In genomic region chr18:57664600-57665165, GRCh38 we compare ENCODE assay signal across 27 cellular contexts. TPM values are rescaled to one million over a fixed set of nuclear protein-coding genes. Genes with fewer than 3 reads are reported as not detected.
DNase-seq lines count a peak whose midpoint lies in the region; ATAC-seq, FAIRE-seq and TF ChIP-seq lines count a peak whose summit lies in the region.
"Had no signal": no experiment of that assay in that cellular context is flagged by ENCODE, and none has a peak within 500 bp of the region (broad histone marks: within the 10 kb centered on the region; RNA-seq: fewer than 3 reads in every experiment).

No MANE protein-coding gene starts in this region.

- H3K4me2 ChIP-seq in endothelial cell of umbilical vein (ENCODE audit: insufficient read depth, low read length), result no peak overlapping the region

- 42% methylated on average over 2 of the region's 2 CpGs for WGBS in prostate gland

- peak overlapping the region; percentile 37 for H3K27ac Mint-ChIP-seq in CD8-positive, alpha-beta T cell
- H3K27ac Mint-ChIP-seq: activated CD4-positive, alpha-beta memory T cell treated with anti-CD3 and anti-CD28 coated beads, Interleukin-2, amount 10 ng/mL, durations not matched to agents 7 days and 5 days; immature natural killer cell; natural killer cell treated with Interleukin-12 subunit alpha and Interleukin-12 subunit beta and Interleukin-15 and Interleukin-18, amount 100 ng/mL, for 72 hours; stimulated activated effector memory CD8-positive, alpha-beta T cell treated with anti-CD3 and anti-CD28 coated beads, Interleukin-12 subunit alpha, Interleukin-12 subunit beta, amount 100 ng/mL, for 72 hours had no signal

- no peak overlapping the region for H2AFZ ChIP-seq in endothelial cell of umbilical vein (ENCODE audit: low read depth, low read length)

- FAIRE-seq in endothelial cell of umbilical vein (lab: Jason Lieb, UNC), result no peak
- FAIRE-seq: GM12891, urothelium cell line had no signal

- no peak overlapping the region for H3K4me3 Mint-ChIP-seq in CD8-positive, alpha-beta T cell
- H3K4me3 Mint-ChIP-seq: activated CD4-positive, alpha-beta memory T cell treated with anti-CD3 and anti-CD28 coated beads, Interleukin-2, amount 10 ng/mL, durations not matched to agents 7 days and 5 days; natural killer cell treated with Interleukin-12 subunit alpha and Interleukin-12 subunit beta and Interleukin-15 and Interleukin-18, amount 100 ng/mL, for 72 hours; stimulated activated effector memory CD8-positive, alpha-beta T cell treated with anti-CD3 and anti-CD28 coated beads, Interleukin-12 subunit alpha, Interleukin-12 subunit beta, amount 100 ng/mL, for 72 hours had no signal

- H3K9me3 Mint-ChIP-seq in CD8-positive, alpha-beta T cell, result no peaks in the 10 kb centered on the region
- H3K9me3 Mint-ChIP-seq: CD4-positive, CD25-positive, alpha-beta regulatory T cell; immature natural killer cell; natural killer cell treated with Interleukin-12 subunit alpha and Interleukin-12 subunit beta and Interleukin-15 and Interleukin-18, amount 100 ng/mL, for 72 hours; stimulated activated effector memory CD8-positive, alpha-beta T cell treated with anti-CD3 and anti-CD28 coated beads, Interleukin-12 subunit alpha, Interleukin-12 subunit beta, amount 100 ng/mL, for 72 hours had no signal

- H3K9ac ChIP-seq in endothelial cell of umbilical vein (replicated peaks; ENCODE audit: extremely low read depth, insufficient read depth, low read length), result no peak overlapping the region

- no peak overlapping the region for H3K4me3 ChIP-seq in CD8-positive, alpha-beta T cell (ENCODE audit: low read depth, low read length)
- H3K4me3 ChIP-seq in HL-60 (replicated peaks; ENCODE audit: insufficient read depth, low read length), result no peak overlapping the region
- no peak overlapping the region for H3K4me3 ChIP-seq in endothelial cell of umbilical vein (replicated peaks in 1 of 3; ENCODE audit: insufficient read depth in 1 of 3, low read depth in 1 of 3, low read length in 3 of 3)
- no peak overlapping the region for H3K4me3 ChIP-seq in prostate gland
- H3K4me3 ChIP-seq: left lung, right lobe of liver, SJSA1 had no signal

- peaks cover 13% of the 10 kb centered on the region for H3K4me1 ChIP-seq in CD8-positive, alpha-beta T cell (ENCODE audit: insufficient read depth, low read length)
- peaks cover 32% of the 10 kb centered on the region for H3K4me1 ChIP-seq in endothelial cell of umbilical vein (ENCODE audit: control insufficient read depth, extremely low read depth, insufficient read depth, low read length)
- peaks cover 2% of the 10 kb centered on the region for H3K4me1 ChIP-seq in prostate gland (replicated peaks)
- H3K4me1 ChIP-seq: SJSA1 had no signal

- CTCF ChIA-PET in CD8-positive, alpha-beta T cell (lab: Charles Lee), result no interaction called here
- CTCF ChIA-PET in endothelial cell of umbilical vein (lab: Charles Lee), result no interaction called here

- no peak for TF ChIP-seq CTCF in CD8-positive, alpha-beta T cell (IDR thresholded peaks at IDR 0.05)
- TF ChIP-seq CTCF in HL-60 (IDR thresholded peaks at IDR 0.05; ENCODE audit: insufficient read depth, low read length) (no peak), endothelial cell of umbilical vein (IDR thresholded peaks at IDR 0.05; ENCODE audit: extremely low read depth in 1 of 2, insufficient read depth in 1 of 2, low read depth in 1 of 2, low read length in 2 of 2) (no peak), prostate gland (IDR thresholded peaks at IDR 0.05) (no peak)

- no peaks in the 10 kb centered on the region for H3K27me3 ChIP-seq in CD8-positive, alpha-beta T cell (ENCODE audit: insufficient read depth, low read length)
- H3K27me3 ChIP-seq in HL-60 (ENCODE audit: insufficient read depth, poor library complexity, severe bottlenecking), result no peaks in the 10 kb centered on the region
- no peaks in the 10 kb centered on the region for H3K27me3 ChIP-seq in endothelial cell of umbilical vein (ENCODE audit: control insufficient read depth in 2 of 2, insufficient read depth in 2 of 2, low read length in 2 of 2)
- H3K27me3 ChIP-seq in prostate gland (replicated peaks; ENCODE audit: insufficient read depth), result no peaks in the 10 kb centered on the region
- H3K27me3 ChIP-seq: left lung, right lobe of liver, SJSA1 had no signal

- H4K20me1 ChIP-seq in endothelial cell of umbilical vein (replicated peaks; ENCODE audit: control insufficient read depth, extremely low read depth, insufficient read depth, low read length), result no peaks in the 10 kb centered on the region

- dilution Hi-C loops in endothelial cell of umbilical vein (cut with MboI; ENCODE audit: extremely low pct_ligation_motif_present, low sequenced_read_pairs), result no loop called here

- BruUV-seq in endothelial cell of umbilical vein (replicated peaks; lab: Mats Ljungman, UMichigan), result no TSS peak

- H3K9me3 ChIP-seq in CD8-positive, alpha-beta T cell (ENCODE audit: low read length), result no peaks in the 10 kb centered on the region
- H3K9me3 ChIP-seq in endothelial cell of umbilical vein (replicated peaks; ENCODE audit: control insufficient read depth, insufficient read depth, low read length) (no peaks in the 10 kb centered on the region), prostate gland (no peaks in the 10 kb centered on the region)
- H3K9me3 ChIP-seq: left lung, right lobe of liver, SJSA1 had no signal

- intact Hi-C loops in CD8-positive, alpha-beta T cell (cut with DNase I, micrococcal nuclease), result no loop called here
- intact Hi-C loops in endothelial cell of umbilical vein (cut with micrococcal nuclease) (loop anchor here (5.0 kb wide), 1 partner anchor 118 kb away; no protein-coding TSS in a partner anchor), prostate gland (cut with DNase I) (no loop called here)

- H3K36me3 Mint-ChIP-seq in CD8-positive, alpha-beta T cell, result peaks cover 4% of the 10 kb centered on the region
- H3K36me3 Mint-ChIP-seq: immature natural killer cell; natural killer cell treated with Interleukin-12 subunit alpha and Interleukin-12 subunit beta and Interleukin-15 and Interleukin-18, amount 100 ng/mL, for 72 hours; stimulated activated effector memory CD8-positive, alpha-beta T cell treated with anti-CD3 and anti-CD28 coated beads, Interleukin-12 subunit alpha, Interleukin-12 subunit beta, amount 100 ng/mL, for 72 hours had no signal

- no peaks in the 10 kb centered on the region for H3K9me1 ChIP-seq in endothelial cell of umbilical vein (replicated peaks; ENCODE audit: control insufficient read depth, extremely low read depth, insufficient read depth, low read length)

- POLR2A ChIA-PET in CD8-positive, alpha-beta T cell (lab: Charles Lee), result no interaction called here
- POLR2A ChIA-PET in endothelial cell of umbilical vein (lab: Charles Lee), result no interaction called here

- no peak for ATAC-seq in CD8-positive, alpha-beta T cell
- ATAC-seq in HG02759 (IDR thresholded peaks at IDR 0.05; ENCODE audit: unreplicated experiment), result no peak
- ATAC-seq in GM18909 (IDR thresholded peaks at IDR 0.05; ENCODE audit: poor library complexity, unreplicated experiment), result no peak
- ATAC-seq: left lung; natural killer cell treated with Interleukin-12 subunit alpha and Interleukin-12 subunit beta and Interleukin-15 and Interleukin-18, amount 100 ng/mL, for 72 hours; right lobe of liver; stimulated activated effector memory CD8-positive, alpha-beta T cell treated with anti-CD3 and anti-CD28 coated beads, Interleukin-12 subunit alpha, Interleukin-12 subunit beta, amount 100 ng/mL, for 72 hours had no signal

- peaks cover 10% of the 10 kb centered on the region for H3K79me2 ChIP-seq in endothelial cell of umbilical vein (ENCODE audit: control insufficient read depth, insufficient read depth, low read length)

- no peak for TF ChIP-seq POLR2A in endothelial cell of umbilical vein (IDR thresholded peaks at IDR 0.05; ENCODE audit: low read depth, low read length)
- no peak for TF ChIP-seq POLR2A in prostate gland (IDR thresholded peaks at IDR 0.05)

- DNase-seq in CD8-positive, alpha-beta T cell, result no peak
- DNase-seq in HL-60 (ENCODE audit: low read depth in 1 of 2, low spot score in 1 of 2) (peak in 1 of 2 experiments; percentile 38), endothelial cell of umbilical vein (ENCODE audit: low read depth, low spot score) (no peak), prostate gland (ENCODE audit: low spot score) (no peak)
- DNase-seq in stimulated activated CD4-positive, alpha-beta T cell treated with anti-CD3 and anti-CD28 coated beads, Interleukin-4, amount 100 ng/mL, for 24 hours, result no peak
- DNase-seq: activated CD4-positive, alpha-beta memory T cell treated with anti-CD3 and anti-CD28 coated beads, Interleukin-2, amount 10 ng/mL, durations not matched to agents 7 days and 5 days; activated CD4-positive, alpha-beta T cell treated with anti-CD3 and anti-CD28 coated beads for 1 hour; activated T-cell treated with anti-CD3 and anti-CD28 coated beads for 4 hours; CD4-positive, CD25-positive, alpha-beta regulatory T cell; central memory CD4-positive, alpha-beta T cell; hypothalamus; immature natural killer cell; left lung; midbrain; NCI-H1092 treated with DMSO at 0.1 percent for 48 hours; NCI-H2029 treated with DMSO at 0.1 percent for 48 hours; NCI-H526 treated with DMSO at 0.1 percent for 48 hours; right lobe of liver; stimulated activated CD4-positive, alpha-beta T cell treated with anti-CD3 and anti-CD28 coated beads, Interleukin-12 subunit alpha, Interleukin-12 subunit beta, amount 100 ng/mL, for 4 hours; stimulated activated CD4-positive, alpha-beta T cell treated with anti-CD3 and anti-CD28 coated beads, Interleukin-4, amount 100 ng/mL, for 1 hour had no signal

- no peaks in the 10 kb centered on the region for H3K27me3 Mint-ChIP-seq in CD8-positive, alpha-beta T cell (ENCODE audit: low read depth)
- H3K27me3 Mint-ChIP-seq: activated CD4-positive, alpha-beta memory T cell treated with anti-CD3 and anti-CD28 coated beads, Interleukin-2, amount 10 ng/mL, durations not matched to agents 7 days and 5 days; CD4-positive, CD25-positive, alpha-beta regulatory T cell; natural killer cell treated with Interleukin-12 subunit alpha and Interleukin-12 subunit beta and Interleukin-15 and Interleukin-18, amount 100 ng/mL, for 72 hours had no signal

- no peaks in the 10 kb centered on the region for H3K36me3 ChIP-seq in CD8-positive, alpha-beta T cell (ENCODE audit: insufficient read depth, low read length)
- H3K36me3 ChIP-seq in endothelial cell of umbilical vein (ENCODE audit: control insufficient read depth in 2 of 2, extremely low read depth in 1 of 2, insufficient read depth in 2 of 2, low read length in 2 of 2), result peaks cover 8 to 38% of the 10 kb centered on the region in 2 experiments
- no peaks in the 10 kb centered on the region for H3K36me3 ChIP-seq in prostate gland

- H3K27ac ChIP-seq in CD8-positive, alpha-beta T cell (ENCODE audit: low read depth, low read length), result no peak overlapping the region
- H3K27ac ChIP-seq in HL-60 (replicated peaks), result peak overlapping the region; percentile 91
- peak overlapping the region; percentile 11 for H3K27ac ChIP-seq in endothelial cell of umbilical vein (ENCODE audit: insufficient read depth, low read depth, low read length)
- peak overlapping the region; percentile 51 to 78 for H3K27ac ChIP-seq in prostate gland
- H3K27ac ChIP-seq: right lobe of liver, SJSA1 had no signal

- peaks cover 46% of the 10 kb centered on the region for H3K4me1 Mint-ChIP-seq in CD8-positive, alpha-beta T cell (ENCODE audit: low read depth)

RNA-seq across cellular contexts. Expression of gene NARS1, which starts 43.0 kb away (rescaled TPM):
- total RNA-seq in CD8-positive, alpha-beta T cell, result 100 to 1,000 TPM in 1 of 2 experiments, 10 to 100 TPM in 1; 99.6 to 107 TPM
- total RNA-seq in endothelial cell of umbilical vein (110 and 111 TPM in 2 replicates), prostate gland (100 to 1,000 TPM; 101 to 152 TPM)
- polyA plus RNA-seq in endothelial cell of umbilical vein, result 61.6 and 89.3 TPM in 2 replicates
- polyA plus RNA-seq in endothelial cell of umbilical vein (2011; cell fraction: cytosol; rRNA removed), result 75.7 and 82.8 TPM in 2 replicates
- polyA plus RNA-seq in endothelial cell of umbilical vein (2011; cell fraction: nucleus; rRNA removed), result 178 and 273 TPM in 2 replicates
- 103 and 157 TPM in 2 replicates for polyA plus RNA-seq in endothelial cell of umbilical vein (2012)
- 182 and 183 TPM in 2 replicates for polyA minus RNA-seq in endothelial cell of umbilical vein
- 120 TPM for polyA minus RNA-seq in endothelial cell of umbilical vein (2011; cell fraction: cytosol; rRNA and poly(A)+ RNA removed)
- 83.4 and 101 TPM in 2 replicates for polyA minus RNA-seq in endothelial cell of umbilical vein (2011; cell fraction: nucleus; rRNA and poly(A)+ RNA removed)
